Comparison of ENCODE assay signal across 1 cellular context in genomic region chr2:215579809-215580208, GRCh38.
A peak's percentile ranks its signal among the peaks of the same experiment; 100 is the strongest.
TF ChIP-seq lines count a peak whose summit lies in the region.

No MANE protein-coding gene starts in this region.

TF ChIP-seq in SK-N-SH, 30 proteins besides CTCF, POLR2A, EP300 and RAD21 (continued from another document):
- TF ChIP-seq SIN3A (IDR thresholded peaks at IDR 0.05; ENCODE audit: borderline replicate concordance, low read depth, low read length) = peak; percentile 26; the same call in 1 of the 2 replicates
- no peak for TF ChIP-seq ELF1 (IDR thresholded peaks at IDR 0.05)
